18 cellular contexts compared by ENCODE assay signal in the genomic region with DNA sequence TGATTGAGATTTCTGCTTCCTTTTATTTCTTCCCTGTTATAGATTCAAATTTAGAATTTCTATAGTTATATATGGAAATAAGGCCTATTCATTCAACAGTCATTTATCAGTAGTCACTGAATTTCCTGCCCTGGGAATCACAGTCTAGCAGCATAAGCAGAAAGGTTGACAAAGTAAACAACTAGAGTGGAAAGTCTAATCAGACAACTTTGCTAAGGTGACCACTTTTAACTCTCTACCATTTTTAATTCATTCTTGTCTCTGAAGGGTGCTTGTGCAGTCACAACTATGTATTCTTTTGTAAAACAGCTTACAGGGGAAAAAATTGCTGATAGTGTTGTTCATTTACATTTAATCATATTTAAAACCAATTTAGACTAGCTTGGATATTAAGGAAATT.
"Had no signal": no experiment of that assay in that cellular context is flagged by ENCODE, and none has a peak within 500 bp of the region (broad histone marks: within the 10 kb centered on the region; RNA-seq: fewer than 3 reads in every experiment).

No MANE protein-coding gene starts in this region.

- FAIRE-seq: keratinocyte had no signal

- H3K27ac Mint-ChIP-seq: activated CD8-positive, alpha-beta memory T cell treated with anti-CD3 and anti-CD28 coated beads, Interleukin-2, amount 10 ng/mL, durations not matched to agents 7 days and 5 days; activated naive CD4-positive, alpha-beta T cell treated with anti-CD3 and anti-CD28 coated beads, Interleukin-2, amount 10 ng/mL, durations not matched to agents 7 days and 5 days; activated T-cell treated with anti-CD3 and anti-CD28 coated beads, Interleukin-2, amount 50 U/mL, for 24 hours; memory B cell; nephron; stimulated activated naive CD8-positive, alpha-beta T cell treated with anti-CD3 and anti-CD28 coated beads, Interleukin-15, Interleukin-2, amounts not matched to agents 100 ng/mL and 50 ng/mL, for 24 hours had no signal

- ATAC-seq: gastroesophageal sphincter, psoas muscle, right lobe of liver had no signal

- H3K36me3 Mint-ChIP-seq: activated CD8-positive, alpha-beta memory T cell treated with anti-CD3 and anti-CD28 coated beads, Interleukin-2, amount 10 ng/mL, durations not matched to agents 7 days and 5 days; activated naive CD4-positive, alpha-beta T cell treated with anti-CD3 and anti-CD28 coated beads, Interleukin-2, amount 10 ng/mL, durations not matched to agents 7 days and 5 days; memory B cell had no signal

- H3K36me3 ChIP-seq: gastroesophageal sphincter, left ventricle myocardium inferior, right lobe of liver, spleen, suprapubic skin had no signal

- H3K4me1 ChIP-seq: left ventricle myocardium inferior, psoas muscle, right lobe of liver, spleen, suprapubic skin had no signal

- H3K4me1 Mint-ChIP-seq: activated naive CD4-positive, alpha-beta T cell treated with anti-CD3 and anti-CD28 coated beads, Interleukin-2, amount 10 ng/mL, durations not matched to agents 7 days and 5 days; memory B cell; nephron had no signal

- DNase-seq: activated CD4-positive, alpha-beta T cell treated with anti-CD3 and anti-CD28 coated beads, Interleukin-2, amount 50 U/mL, for 1 hour; activated CD8-positive, alpha-beta memory T cell treated with anti-CD3 and anti-CD28 coated beads, Interleukin-2, amount 10 ng/mL, durations not matched to agents 7 days and 5 days; activated naive CD4-positive, alpha-beta T cell treated with anti-CD3 and anti-CD28 coated beads, Interleukin-2, amount 10 ng/mL, durations not matched to agents 7 days and 5 days; activated T-cell treated with anti-CD3 and anti-CD28 coated beads, Interleukin-2, amount 50 U/mL, for 24 hours; central memory CD4-positive, alpha-beta T cell; effector memory CD4-positive, alpha-beta T cell; left ventricle myocardium inferior; nucleus accumbens; psoas muscle; right lobe of liver; spleen had no signal

- H3K27me3 Mint-ChIP-seq: activated CD8-positive, alpha-beta memory T cell treated with anti-CD3 and anti-CD28 coated beads, Interleukin-2, amount 10 ng/mL, durations not matched to agents 7 days and 5 days; activated naive CD4-positive, alpha-beta T cell treated with anti-CD3 and anti-CD28 coated beads, Interleukin-2, amount 10 ng/mL, durations not matched to agents 7 days and 5 days; activated T-cell treated with anti-CD3 and anti-CD28 coated beads, Interleukin-2, amount 50 U/mL, for 24 hours; stimulated activated naive CD8-positive, alpha-beta T cell treated with anti-CD3 and anti-CD28 coated beads, Interleukin-15, Interleukin-2, amounts not matched to agents 100 ng/mL and 50 ng/mL, for 24 hours had no signal

- H3K27ac ChIP-seq: coronary artery, gastroesophageal sphincter, left ventricle myocardium inferior, psoas muscle, right lobe of liver, spleen, suprapubic skin had no signal

- H3K27me3 ChIP-seq: gastroesophageal sphincter, right lobe of liver, spleen, suprapubic skin had no signal

- H3K4me3 Mint-ChIP-seq: activated CD8-positive, alpha-beta memory T cell treated with anti-CD3 and anti-CD28 coated beads, Interleukin-2, amount 10 ng/mL, durations not matched to agents 7 days and 5 days; activated naive CD4-positive, alpha-beta T cell treated with anti-CD3 and anti-CD28 coated beads, Interleukin-2, amount 10 ng/mL, durations not matched to agents 7 days and 5 days; activated T-cell treated with anti-CD3 and anti-CD28 coated beads, Interleukin-2, amount 50 U/mL, for 24 hours; memory B cell; nephron; stimulated activated naive CD8-positive, alpha-beta T cell treated with anti-CD3 and anti-CD28 coated beads, Interleukin-15, Interleukin-2, amounts not matched to agents 100 ng/mL and 50 ng/mL, for 24 hours had no signal

- H3K9me3 ChIP-seq: gastroesophageal sphincter, left ventricle myocardium inferior, psoas muscle, right lobe of liver, spleen, suprapubic skin had no signal

- H3K4me3 ChIP-seq: coronary artery, gastroesophageal sphincter, left ventricle myocardium inferior, psoas muscle, right lobe of liver, spleen, suprapubic skin had no signal

- H3K9me3 Mint-ChIP-seq: activated naive CD4-positive, alpha-beta T cell treated with anti-CD3 and anti-CD28 coated beads, Interleukin-2, amount 10 ng/mL, durations not matched to agents 7 days and 5 days; activated T-cell treated with anti-CD3 and anti-CD28 coated beads, Interleukin-2, amount 50 U/mL, for 24 hours; nephron; stimulated activated naive CD8-positive, alpha-beta T cell treated with anti-CD3 and anti-CD28 coated beads, Interleukin-15, Interleukin-2, amounts not matched to agents 100 ng/mL and 50 ng/mL, for 24 hours had no signal
